20 cellular contexts compared by ENCODE assay signal in the genomic region with DNA sequence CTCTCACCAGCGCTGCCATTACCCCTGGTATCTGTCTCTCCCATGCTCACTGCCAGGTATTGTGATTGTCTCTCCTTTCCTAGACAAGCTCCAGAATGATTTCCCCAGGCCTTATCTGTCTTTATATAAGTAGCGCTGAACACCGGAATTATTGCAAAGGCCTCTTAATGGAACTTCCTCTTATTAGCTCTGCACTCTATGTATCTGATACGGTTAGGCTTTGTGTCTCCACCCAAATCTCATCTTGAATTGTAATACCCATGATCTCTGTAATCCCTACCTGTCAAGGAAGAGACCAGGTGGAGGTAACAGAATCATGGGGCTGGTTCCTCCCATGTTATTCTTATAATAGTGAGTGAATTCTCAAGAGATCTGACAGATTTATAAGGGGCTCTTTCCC. TPM values are rescaled to one million over a fixed set of nuclear protein-coding genes. Genes with fewer than 3 reads are reported as not detected.
"Had no signal": no experiment of that assay in that cellular context is flagged by ENCODE, and none has a peak within 500 bp of the region (broad histone marks: within the 10 kb centered on the region; RNA-seq: fewer than 3 reads in every experiment).

No MANE protein-coding gene starts in this region.

- H3K27me3 Mint-ChIP-seq: activated CD4-positive, alpha-beta T cell treated with anti-CD3 and anti-CD28 coated beads, Interleukin-2, amount 10 ng/mL, durations not matched to agents 24 days and 14 days; activated naive CD8-positive, alpha-beta T cell treated with anti-CD3 and anti-CD28 coated beads, Interleukin-2, amount 50 U/mL, for 24 hours; effector memory CD8-positive, alpha-beta T cell; stimulated activated naive CD8-positive, alpha-beta T cell treated with anti-CD3 and anti-CD28 coated beads, Interleukin-15, Interleukin-2, amounts not matched to agents 100 ng/mL and 50 ng/mL, for 24 hours had no signal

- H3K4me3 ChIP-seq: coronary artery, hepatocyte had no signal

- H3K9me3 Mint-ChIP-seq: activated CD4-positive, alpha-beta T cell treated with anti-CD3 and anti-CD28 coated beads, Interleukin-2, amount 10 ng/mL, durations not matched to agents 24 days and 14 days; activated naive CD8-positive, alpha-beta T cell treated with anti-CD3 and anti-CD28 coated beads, Interleukin-2, amount 50 U/mL, for 24 hours; effector memory CD8-positive, alpha-beta T cell; stimulated activated naive CD8-positive, alpha-beta T cell treated with anti-CD3 and anti-CD28 coated beads, Interleukin-15, Interleukin-2, amounts not matched to agents 100 ng/mL and 50 ng/mL, for 24 hours had no signal

- ATAC-seq: activated naive CD8-positive, alpha-beta T cell treated with anti-CD3 and anti-CD28 coated beads, Interleukin-2, amount 50 U/mL, for 24 hours; effector memory CD8-positive, alpha-beta T cell had no signal

- DNase-seq: activated CD4-positive, alpha-beta T cell treated with anti-CD3 and anti-CD28 coated beads, Interleukin-2, amount 10 ng/mL, durations not matched to agents 24 days and 14 days; activated CD8-positive, alpha-beta memory T cell treated with anti-CD3 and anti-CD28 coated beads for 24 hours; activated naive CD4-positive, alpha-beta T cell treated with Interleukin-2 at 50 U/mL for 16 hours; activated naive CD8-positive, alpha-beta T cell treated with anti-CD3 and anti-CD28 coated beads, Interleukin-2, amount 50 U/mL, for 24 hours; central memory CD4-positive, alpha-beta T cell; effector memory CD8-positive, alpha-beta T cell; kidney glomerular epithelial cell; retina; stimulated activated CD4-positive, alpha-beta T cell treated with anti-CD3 and anti-CD28 coated beads, Interleukin-15, amount 100 ng/mL, for 24 hours; stimulated activated CD4-positive, alpha-beta T cell treated with anti-CD3 and anti-CD28 coated beads, Interleukin-4, amount 100 ng/mL, for 24 hours had no signal

- H3K27ac ChIP-seq: coronary artery had no signal

- H3K4me3 Mint-ChIP-seq: activated CD4-positive, alpha-beta T cell treated with anti-CD3 and anti-CD28 coated beads, Interleukin-2, amount 10 ng/mL, durations not matched to agents 24 days and 14 days; activated naive CD8-positive, alpha-beta T cell treated with anti-CD3 and anti-CD28 coated beads, Interleukin-2, amount 50 U/mL, for 24 hours; effector memory CD8-positive, alpha-beta T cell; mesothelial cell of epicardium; stimulated activated naive CD8-positive, alpha-beta T cell treated with anti-CD3 and anti-CD28 coated beads, Interleukin-15, Interleukin-2, amounts not matched to agents 100 ng/mL and 50 ng/mL, for 24 hours had no signal

- H3K27ac Mint-ChIP-seq: activated CD4-positive, alpha-beta T cell treated with anti-CD3 and anti-CD28 coated beads, Interleukin-2, amount 10 ng/mL, durations not matched to agents 24 days and 14 days; activated naive CD8-positive, alpha-beta T cell treated with anti-CD3 and anti-CD28 coated beads, Interleukin-2, amount 50 U/mL, for 24 hours; effector memory CD8-positive, alpha-beta T cell; mesothelial cell of epicardium; stimulated activated naive CD8-positive, alpha-beta T cell treated with anti-CD3 and anti-CD28 coated beads, Interleukin-15, Interleukin-2, amounts not matched to agents 100 ng/mL and 50 ng/mL, for 24 hours had no signal

- H3K27me3 ChIP-seq: hepatocyte had no signal

- H3K4me1 Mint-ChIP-seq: activated CD4-positive, alpha-beta T cell treated with anti-CD3 and anti-CD28 coated beads, Interleukin-2, amount 10 ng/mL, durations not matched to agents 24 days and 14 days; activated naive CD8-positive, alpha-beta T cell treated with anti-CD3 and anti-CD28 coated beads, Interleukin-2, amount 50 U/mL, for 24 hours had no signal

RNA-seq across cellular contexts. Expression of gene DDI1, which starts 39.3 kb away (rescaled TPM):
- total RNA-seq: activated CD4-positive, alpha-beta T cell treated with anti-CD3 and anti-CD28 coated beads, Interleukin-2, amount 10 ng/mL, durations not matched to agents 24 days and 14 days; epithelial cell of proximal tubule; hepatocyte; lower leg skin; mesothelial cell of epicardium; myocyte; skeletal muscle tissue; temporal lobe; ureter had no signal
